9 cellular contexts compared by ENCODE assay signal in the genomic region with DNA sequence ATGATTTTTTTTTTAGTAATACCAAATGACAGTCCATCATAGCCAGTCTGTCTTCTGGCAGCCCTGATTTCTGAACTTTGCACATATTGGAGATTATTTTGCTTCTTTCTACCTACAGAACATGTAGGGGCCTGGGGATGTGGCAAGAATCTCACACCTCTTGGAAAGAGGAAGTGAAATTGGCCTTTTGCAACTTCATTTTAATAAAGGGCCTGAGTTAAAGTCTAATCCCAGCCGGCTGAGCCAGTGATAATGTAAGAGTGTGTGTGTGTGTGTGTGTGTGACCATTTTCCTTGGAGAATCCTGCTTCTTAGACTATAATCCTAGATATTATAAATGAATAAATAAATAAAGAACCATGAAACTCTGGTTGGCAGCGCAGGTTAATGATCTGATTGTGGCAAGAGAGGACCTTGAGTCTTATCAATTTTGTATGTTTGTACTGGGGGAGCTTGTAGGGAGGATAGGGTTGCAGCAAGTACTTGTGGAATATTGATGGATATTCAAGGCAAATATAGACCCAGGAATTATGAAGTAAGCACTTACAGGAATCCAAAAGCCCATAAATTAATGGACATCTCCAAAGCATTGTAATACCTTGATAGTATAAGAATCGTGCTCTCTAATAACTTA.
DNase-seq lines count a peak whose midpoint lies in the region; ATAC-seq, FAIRE-seq and TF ChIP-seq lines count a peak whose summit lies in the region.
"Had no signal": no experiment of that assay in that cellular context is flagged by ENCODE, and none has a peak within 500 bp of the region (broad histone marks: within the 10 kb centered on the region; RNA-seq: fewer than 3 reads in every experiment).

No MANE protein-coding gene starts in this region.

- TF ChIP-seq CTCF in hepatocyte (IDR thresholded peaks at IDR 0.05; ENCODE audit: poor library complexity) (no peak), endothelial cell (IDR thresholded peaks at IDR 0.05; ENCODE audit: unreplicated experiment) (no peak)

- H2AFZ ChIP-seq in hepatocyte: no peak overlapping the region

- H3K36me3 Mint-ChIP-seq in endothelial cell (ENCODE audit: low read depth, unreplicated experiment): no peaks in the 10 kb centered on the region

- no peaks in the 10 kb centered on the region for H3K9me2 ChIP-seq in hepatocyte (replicated peaks; ENCODE audit: insufficient read depth)

- H3K27ac ChIP-seq in hepatocyte: peak overlapping the region; percentile 1

- H3K36me3 ChIP-seq in hepatocyte (replicated peaks; ENCODE audit: insufficient read depth, low read depth): no peaks in the 10 kb centered on the region

- H3K4me2 ChIP-seq in hepatocyte: peak overlapping the region; percentile 4

- H3K79me2 ChIP-seq in hepatocyte: no peaks in the 10 kb centered on the region

- H3K27ac Mint-ChIP-seq in endothelial cell (ENCODE audit: unreplicated experiment): no peak overlapping the region

- H3K4me1 Mint-ChIP-seq in endothelial cell (ENCODE audit: unreplicated experiment): peaks cover 5% of the 10 kb centered on the region

- FAIRE-seq in frontal cortex (lab: Jason Lieb, UNC): no peak

- no peaks in the 10 kb centered on the region for H3K27me3 ChIP-seq in hepatocyte

- no peak overlapping the region for H3K4me3 ChIP-seq in hepatocyte

- no peak overlapping the region for H3K4me3 Mint-ChIP-seq in endothelial cell (ENCODE audit: unreplicated experiment)

- WGBS in hepatocyte (ENCODE audit: low lambda C conversion rate, missing lambda C conversion rate): 56% methylated on average over 3 of the region's 3 CpGs

- H3K4me1 ChIP-seq in hepatocyte (ENCODE audit: insufficient read depth): no peaks in the 10 kb centered on the region

- no peaks in the 10 kb centered on the region for H3K9me3 Mint-ChIP-seq in endothelial cell (ENCODE audit: unreplicated experiment)

- H4K20me1 ChIP-seq in hepatocyte (ENCODE audit: insufficient read depth, poor library complexity, severe bottlenecking): no peaks in the 10 kb centered on the region

- peaks cover 2% of the 10 kb centered on the region for H3K27me3 Mint-ChIP-seq in endothelial cell (ENCODE audit: unreplicated experiment)

- DNase-seq in hepatocyte (ENCODE audit: low spot score): peak; percentile 30
- DNase-seq in endothelial cell (ENCODE audit: low spot score): no peak
- no peak for DNase-seq in NCI-H2196 (lab: John Stamatoyannopoulos, UW; ENCODE audit: unreplicated experiment)
- DNase-seq in frontal cortex (ENCODE audit: low spot score in 2 of 2): no peak
- DNase-seq in activated gamma-delta T cell treated with Interleukin-2 at 50 U/mL for 16 hours: no peak
- DNase-seq: NCI-H1436 treated with DMSO at 0.1 percent for 48 hours had no signal

- peak; percentile 89 for ATAC-seq in GM18517 (IDR thresholded peaks at IDR 0.05; ENCODE audit: unreplicated experiment)
- ATAC-seq in GM21576 (IDR thresholded peaks at IDR 0.05; ENCODE audit: unreplicated experiment): peak; percentile 88
- peak; percentile 92 for ATAC-seq in HG03460 (IDR thresholded peaks at IDR 0.05; ENCODE audit: unreplicated experiment)

- no peaks in the 10 kb centered on the region for H3K9me3 ChIP-seq in hepatocyte (ENCODE audit: low read depth)
